In genomic region chr1:112618721-112619517, GRCh38 we compare ENCODE assay signal across 1 cellular context.
TF ChIP-seq lines count a peak whose summit lies in the region.

Gene ST7L, minus strand, starts transcription at chr1:112619141. Its CDS starts 28 bp downstream, at chr1:112619113.

TF ChIP-seq in HepG2, 621 proteins besides CTCF, POLR2A, EP300 and RAD21 (continued from another document and continues in another):
- TF ChIP-seq PHF21A (CRISPR knock-in tag; IDR thresholded peaks at IDR 0.05) = 0 out of 2 replicates have a peak, but pooled peaks have one; percentile 59
- TF ChIP-seq KDM4B (CRISPR knock-in tag; IDR thresholded peaks at IDR 0.05) = no peak
- no peak for TF ChIP-seq PCBP1 (IDR thresholded peaks at IDR 0.05; ENCODE audit: borderline replicate concordance, low read depth, low read length)
- TF ChIP-seq ZBTB2 (CRISPR knock-in tag; IDR thresholded peaks at IDR 0.05; ENCODE audit: low read depth) = no peak
- TF ChIP-seq SIX4 (CRISPR knock-in tag; IDR thresholded peaks at IDR 0.05) = no peak
- TF ChIP-seq POLR2AphosphoS5 (IDR thresholded peaks at IDR 0.05; ENCODE audit: low read depth, low read length) = peak; percentile 84
- no peak; the same call in 1 of the 2 replicates for TF ChIP-seq HIVEP1 (CRISPR knock-in tag; IDR thresholded peaks at IDR 0.05)
- no peak for TF ChIP-seq ATF1 (CRISPR knock-in tag; IDR thresholded peaks at IDR 0.05)
- TF ChIP-seq, protein P1, sequence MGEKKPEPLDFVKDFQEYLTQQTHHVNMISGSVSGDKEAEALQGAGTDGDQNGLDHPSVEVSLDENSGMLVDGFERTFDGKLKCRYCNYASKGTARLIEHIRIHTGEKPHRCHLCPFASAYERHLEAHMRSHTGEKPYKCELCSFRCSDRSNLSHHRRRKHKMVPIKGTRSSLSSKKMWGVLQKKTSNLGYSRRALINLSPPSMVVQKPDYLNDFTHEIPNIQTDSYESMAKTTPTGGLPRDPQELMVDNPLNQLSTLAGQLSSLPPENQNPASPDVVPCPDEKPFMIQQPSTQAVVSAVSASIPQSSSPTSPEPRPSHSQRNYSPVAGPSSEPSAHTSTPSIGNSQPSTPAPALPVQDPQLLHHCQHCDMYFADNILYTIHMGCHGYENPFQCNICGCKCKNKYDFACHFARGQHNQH (CRISPR knock-in tag; IDR thresholded peaks at IDR 0.05) = peak; percentile 58; the same call in 1 of the 2 replicates
- TF ChIP-seq BHLHE40 (IDR thresholded peaks at IDR 0.05; ENCODE audit: low read length) = no peak
- no peak for TF ChIP-seq UBTF (CRISPR knock-in tag; IDR thresholded peaks at IDR 0.05)
- TF ChIP-seq RARA (CRISPR knock-in tag; IDR thresholded peaks at IDR 0.05) = no peak; the same call in 1 of the 2 replicates
- TF ChIP-seq, protein P2, sequence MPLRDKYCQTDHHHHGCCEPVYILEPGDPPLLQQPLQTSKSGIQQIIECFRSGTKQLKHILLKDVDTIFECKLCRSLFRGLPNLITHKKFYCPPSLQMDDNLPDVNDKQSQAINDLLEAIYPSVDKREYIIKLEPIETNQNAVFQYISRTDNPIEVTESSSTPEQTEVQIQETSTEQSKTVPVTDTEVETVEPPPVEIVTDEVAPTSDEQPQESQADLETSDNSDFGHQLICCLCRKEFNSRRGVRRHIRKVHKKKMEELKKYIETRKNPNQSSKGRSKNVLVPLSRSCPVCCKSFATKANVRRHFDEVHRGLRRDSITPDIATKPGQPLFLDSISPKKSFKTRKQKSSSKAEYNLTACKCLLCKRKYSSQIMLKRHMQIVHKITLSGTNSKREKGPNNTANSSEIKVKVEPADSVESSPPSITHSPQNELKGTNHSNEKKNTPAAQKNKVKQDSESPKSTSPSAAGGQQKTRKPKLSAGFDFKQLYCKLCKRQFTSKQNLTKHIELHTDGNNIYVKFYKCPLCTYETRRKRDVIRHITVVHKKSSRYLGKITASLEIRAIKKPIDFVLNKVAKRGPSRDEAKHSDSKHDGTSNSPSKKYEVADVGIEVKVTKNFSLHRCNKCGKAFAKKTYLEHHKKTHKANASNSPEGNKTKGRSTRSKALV (CRISPR knock-in tag; IDR thresholded peaks at IDR 0.05) = no peak
- TF ChIP-seq, protein P3, sequence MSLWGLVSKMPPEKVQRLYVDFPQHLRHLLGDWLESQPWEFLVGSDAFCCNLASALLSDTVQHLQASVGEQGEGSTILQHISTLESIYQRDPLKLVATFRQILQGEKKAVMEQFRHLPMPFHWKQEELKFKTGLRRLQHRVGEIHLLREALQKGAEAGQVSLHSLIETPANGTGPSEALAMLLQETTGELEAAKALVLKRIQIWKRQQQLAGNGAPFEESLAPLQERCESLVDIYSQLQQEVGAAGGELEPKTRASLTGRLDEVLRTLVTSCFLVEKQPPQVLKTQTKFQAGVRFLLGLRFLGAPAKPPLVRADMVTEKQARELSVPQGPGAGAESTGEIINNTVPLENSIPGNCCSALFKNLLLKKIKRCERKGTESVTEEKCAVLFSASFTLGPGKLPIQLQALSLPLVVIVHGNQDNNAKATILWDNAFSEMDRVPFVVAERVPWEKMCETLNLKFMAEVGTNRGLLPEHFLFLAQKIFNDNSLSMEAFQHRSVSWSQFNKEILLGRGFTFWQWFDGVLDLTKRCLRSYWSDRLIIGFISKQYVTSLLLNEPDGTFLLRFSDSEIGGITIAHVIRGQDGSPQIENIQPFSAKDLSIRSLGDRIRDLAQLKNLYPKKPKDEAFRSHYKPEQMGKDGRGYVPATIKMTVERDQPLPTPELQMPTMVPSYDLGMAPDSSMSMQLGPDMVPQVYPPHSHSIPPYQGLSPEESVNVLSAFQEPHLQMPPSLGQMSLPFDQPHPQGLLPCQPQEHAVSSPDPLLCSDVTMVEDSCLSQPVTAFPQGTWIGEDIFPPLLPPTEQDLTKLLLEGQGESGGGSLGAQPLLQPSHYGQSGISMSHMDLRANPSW (CRISPR knock-in tag; IDR thresholded peaks at IDR 0.05; ENCODE audit: borderline replicate concordance) = no peak; the same call in 1 of the 2 replicates
- peak; percentile 38; the same call in 1 of the 2 replicates for TF ChIP-seq ZNF792 (CRISPR knock-in tag; IDR thresholded peaks at IDR 0.05)
- TF ChIP-seq GTF3A (CRISPR knock-in tag; conservative IDR thresholded peaks at IDR 0.05) = 0 out of 2 replicates have a peak, but pooled peaks have one; percentile 28
- no peak for TF ChIP-seq ZNF547 (CRISPR knock-in tag; IDR thresholded peaks at IDR 0.05)
- TF ChIP-seq MED1 (CRISPR knock-in tag; IDR thresholded peaks at IDR 0.05) = no peak
- TF ChIP-seq ZNF564 (CRISPR knock-in tag; IDR thresholded peaks at IDR 0.05) = no peak; the same call in none of the 2 replicates
- no peak for TF ChIP-seq ZNF7 (CRISPR knock-in tag; IDR thresholded peaks at IDR 0.05)
- 0 out of 2 replicates have a peak, but pooled peaks have one; percentile 17 for TF ChIP-seq SP4 (CRISPR knock-in tag; IDR thresholded peaks at IDR 0.05)
- no peak for TF ChIP-seq FOSL2 (CRISPR knock-in tag; IDR thresholded peaks at IDR 0.05)
- no peak for TF ChIP-seq TEF (CRISPR knock-in tag; IDR thresholded peaks at IDR 0.05)
- TF ChIP-seq PRDM15 (CRISPR knock-in tag; IDR thresholded peaks at IDR 0.05) = 0 out of 2 replicates have a peak, but pooled peaks have one; percentile 52
- no peak for TF ChIP-seq ZFP82 (CRISPR knock-in tag; IDR thresholded peaks at IDR 0.05; ENCODE audit: borderline replicate concordance)
- no peak for TF ChIP-seq TBX3 (IDR thresholded peaks at IDR 0.05; ENCODE audit: borderline replicate concordance)
- TF ChIP-seq ONECUT2 (CRISPR knock-in tag; IDR thresholded peaks at IDR 0.05) = no peak
- TF ChIP-seq, protein P4, sequence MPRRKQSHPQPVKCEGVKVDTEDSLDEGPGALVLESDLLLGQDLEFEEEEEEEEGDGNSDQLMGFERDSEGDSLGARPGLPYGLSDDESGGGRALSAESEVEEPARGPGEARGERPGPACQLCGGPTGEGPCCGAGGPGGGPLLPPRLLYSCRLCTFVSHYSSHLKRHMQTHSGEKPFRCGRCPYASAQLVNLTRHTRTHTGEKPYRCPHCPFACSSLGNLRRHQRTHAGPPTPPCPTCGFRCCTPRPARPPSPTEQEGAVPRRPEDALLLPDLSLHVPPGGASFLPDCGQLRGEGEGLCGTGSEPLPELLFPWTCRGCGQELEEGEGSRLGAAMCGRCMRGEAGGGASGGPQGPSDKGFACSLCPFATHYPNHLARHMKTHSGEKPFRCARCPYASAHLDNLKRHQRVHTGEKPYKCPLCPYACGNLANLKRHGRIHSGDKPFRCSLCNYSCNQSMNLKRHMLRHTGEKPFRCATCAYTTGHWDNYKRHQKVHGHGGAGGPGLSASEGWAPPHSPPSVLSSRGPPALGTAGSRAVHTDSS (CRISPR knock-in tag; conservative IDR thresholded peaks at IDR 0.05) = no peak
- no peak for TF ChIP-seq ZNF446 (CRISPR knock-in tag; IDR thresholded peaks at IDR 0.05)
- TF ChIP-seq ZNF296 (CRISPR knock-in tag; conservative IDR thresholded peaks at IDR 0.05) = no peak
- TF ChIP-seq FOXC1 (CRISPR knock-in tag; IDR thresholded peaks at IDR 0.05; ENCODE audit: borderline replicate concordance) = no peak
- no peak; the same call in 1 of the 2 replicates for TF ChIP-seq AFF4 (CRISPR knock-in tag; IDR thresholded peaks at IDR 0.05)
- TF ChIP-seq ZNF784 (CRISPR knock-in tag; IDR thresholded peaks at IDR 0.05; ENCODE audit: borderline replicate concordance) = no peak
